In genomic region chr20:17609978-17610377, GRCh38 we compare ENCODE assay signal across 11 cellular contexts. TPM values are rescaled to one million over a fixed set of nuclear protein-coding genes. Genes with fewer than 3 reads are reported as not detected.
DNase-seq lines count a peak whose midpoint lies in the region; ATAC-seq, FAIRE-seq and TF ChIP-seq lines count a peak whose summit lies in the region.
"Had no signal": no experiment of that assay in that cellular context is flagged by ENCODE, and none has a peak within 500 bp of the region (broad histone marks: within the 10 kb centered on the region; RNA-seq: fewer than 3 reads in every experiment).

No MANE protein-coding gene starts in this region.

- no peak overlapping the region for H3K4me3 Mint-ChIP-seq in activated naive CD4-positive, alpha-beta T cell treated with anti-CD3 and anti-CD28 coated beads for 36 hours
- H3K4me3 Mint-ChIP-seq in activated CD8-positive, alpha-beta T cell treated with anti-CD3 and anti-CD28 coated beads, Interleukin-2, amount 10 ng/mL, durations not matched to agents 7 days and 5 days = peak overlapping the region; percentile 65

- H3K36me3 ChIP-seq in lower lobe of right lung (peaks cover 69% of the 10 kb centered on the region), thymus (ENCODE audit: control insufficient read depth, insufficient read depth) (peaks cover 11% of the 10 kb centered on the region)

- 65% methylated on average over 7 of the region's 7 CpGs for WGBS in thymus

- ATAC-seq in activated CD8-positive, alpha-beta T cell treated with anti-CD3 and anti-CD28 coated beads, Interleukin-2, amount 10 ng/mL, durations not matched to agents 7 days and 5 days = no peak
- no peak for ATAC-seq in lower lobe of right lung

- peaks cover 34% of the 10 kb centered on the region for H3K4me1 Mint-ChIP-seq in activated naive CD4-positive, alpha-beta T cell treated with anti-CD3 and anti-CD28 coated beads for 36 hours (ENCODE audit: low read depth)
- peaks cover 45% of the 10 kb centered on the region for H3K4me1 Mint-ChIP-seq in activated CD8-positive, alpha-beta T cell treated with anti-CD3 and anti-CD28 coated beads, Interleukin-2, amount 10 ng/mL, durations not matched to agents 7 days and 5 days (ENCODE audit: low read depth)

- POLR2A ChIA-PET in activated CD8-positive, alpha-beta T cell treated with anti-CD3 and anti-CD28 coated beads, Interleukin-2, amount 10 ng/mL, durations not matched to agents 7 days and 5 days (lab: Charles Lee) = interaction anchor here (0.6 to 2.1 kb wide), 8 partner anchors 10 to 358 kb away, joined by 3 to 24 read pairs (median 3); partner anchors contain the start of gene DSTN

- no peak for TF ChIP-seq POLR2A in H54 (IDR thresholded peaks at IDR 0.05; ENCODE audit: low read depth, low read length)

- no peak for FAIRE-seq in H54 (lab: Jason Lieb, UNC)
- FAIRE-seq: GM18507 had no signal

- no peaks in the 10 kb centered on the region for H3K9me3 ChIP-seq in lower lobe of right lung
- H3K9me3 ChIP-seq in thymus (ENCODE audit: control insufficient read depth) = no peaks in the 10 kb centered on the region
- H3K9me3 ChIP-seq: testis had no signal

- peak overlapping the region; percentile 18 for H3K27ac ChIP-seq in lower lobe of right lung
- H3K27ac ChIP-seq in thymus (ENCODE audit: low read depth) = peak overlapping the region; percentile 80
- H3K27ac ChIP-seq: WERI-Rb-1 had no signal

- H3K4me3 ChIP-seq in lower lobe of right lung = no peak overlapping the region
- H3K4me3 ChIP-seq in thymus (ENCODE audit: low read length) = no peak overlapping the region
- H3K4me3 ChIP-seq in foreskin fibroblast (ENCODE audit: low read depth in 1 of 2, low read length in 2 of 2) = no peak overlapping the region
- H3K4me3 ChIP-seq: testis had no signal

- CTCF ChIA-PET in activated naive CD4-positive, alpha-beta T cell treated with anti-CD3 and anti-CD28 coated beads for 36 hours (lab: Charles Lee) = interaction anchor here (0.8 to 1.7 kb wide), 5 partner anchors 27 to 178 kb away, joined by 3 to 12 read pairs (median 3); partner anchors contain the start of gene RRBP1
- CTCF ChIA-PET in activated CD8-positive, alpha-beta T cell treated with anti-CD3 and anti-CD28 coated beads, Interleukin-2, amount 10 ng/mL, durations not matched to agents 7 days and 5 days (lab: Charles Lee) = interaction anchor here (0.9 to 2.2 kb wide), 14 partner anchors 8 to 357 kb away, joined by 3 to 12 read pairs (median 4); partner anchors contain the start of genes DSTN and RRBP1

- no peaks in the 10 kb centered on the region for H3K27me3 Mint-ChIP-seq in activated naive CD4-positive, alpha-beta T cell treated with anti-CD3 and anti-CD28 coated beads for 36 hours (ENCODE audit: low read depth)
- no peaks in the 10 kb centered on the region for H3K27me3 Mint-ChIP-seq in activated CD8-positive, alpha-beta T cell treated with anti-CD3 and anti-CD28 coated beads, Interleukin-2, amount 10 ng/mL, durations not matched to agents 7 days and 5 days (ENCODE audit: low read depth)

- DNase-seq in activated naive CD4-positive, alpha-beta T cell treated with anti-CD3 and anti-CD28 coated beads for 36 hours = no peak
- DNase-seq in activated naive CD4-positive, alpha-beta T cell (lab: John Stamatoyannopoulos, UW) = no peak
- DNase-seq in activated CD8-positive, alpha-beta T cell treated with anti-CD3 and anti-CD28 coated beads, Interleukin-2, amount 10 ng/mL, durations not matched to agents 7 days and 5 days = no peak
- DNase-seq in lower lobe of right lung (no peak), H54 (ENCODE audit: insufficient read length, low spot score) (no peak), D341Med (ENCODE audit: low spot score) (no peak), foreskin fibroblast (no peak)
- DNase-seq: testis, WERI-Rb-1 had no signal

- H3K4me1 ChIP-seq in lower lobe of right lung (peaks cover 57% of the 10 kb centered on the region), thymus (ENCODE audit: control insufficient read depth, insufficient read depth, low read length) (peaks cover 27% of the 10 kb centered on the region)

- intact Hi-C loops in activated naive CD4-positive, alpha-beta T cell treated with anti-CD3 and anti-CD28 coated beads for 36 hours (cut with micrococcal nuclease) = loop anchor here (1.0 to 5.0 kb wide), 3 partner anchors 39 to 357 kb away; partner anchors contain the start of genes MGME1, RRBP1 and SNX5
- intact Hi-C loops in lower lobe of right lung (cut with DNase I) = no loop called here

- peak overlapping the region; percentile 63 for H3K27ac Mint-ChIP-seq in activated naive CD4-positive, alpha-beta T cell treated with anti-CD3 and anti-CD28 coated beads for 36 hours
- peak overlapping the region; percentile 97 for H3K27ac Mint-ChIP-seq in activated CD8-positive, alpha-beta T cell treated with anti-CD3 and anti-CD28 coated beads, Interleukin-2, amount 10 ng/mL, durations not matched to agents 7 days and 5 days

- TF ChIP-seq CTCF in lower lobe of right lung (IDR thresholded peaks at IDR 0.05) = no peak
- TF ChIP-seq CTCF in foreskin fibroblast (IDR thresholded peaks at IDR 0.05; ENCODE audit: low read depth, low read length) = no peak

- peaks cover 11% of the 10 kb centered on the region for H3K36me3 Mint-ChIP-seq in activated naive CD4-positive, alpha-beta T cell treated with anti-CD3 and anti-CD28 coated beads for 36 hours (ENCODE audit: low read depth)
- H3K36me3 Mint-ChIP-seq in activated CD8-positive, alpha-beta T cell treated with anti-CD3 and anti-CD28 coated beads, Interleukin-2, amount 10 ng/mL, durations not matched to agents 7 days and 5 days (ENCODE audit: low read depth) = peaks cover 30% of the 10 kb centered on the region

- H3K27me3 ChIP-seq in lower lobe of right lung (ENCODE audit: low read depth) = no peaks in the 10 kb centered on the region
- H3K27me3 ChIP-seq in thymus (ENCODE audit: control insufficient read depth, insufficient read depth) = no peaks in the 10 kb centered on the region
- H3K27me3 ChIP-seq: testis had no signal

- H3K9me3 Mint-ChIP-seq in activated naive CD4-positive, alpha-beta T cell treated with anti-CD3 and anti-CD28 coated beads for 36 hours = no peaks in the 10 kb centered on the region
- H3K9me3 Mint-ChIP-seq in activated CD8-positive, alpha-beta T cell treated with anti-CD3 and anti-CD28 coated beads, Interleukin-2, amount 10 ng/mL, durations not matched to agents 7 days and 5 days (ENCODE audit: insufficient read depth) = no peaks in the 10 kb centered on the region

RNA-seq across cellular contexts. Expression of gene DSTN, which starts 40.1 kb away (rescaled TPM):
- 10 to 100 TPM; 68.9 to 69.7 TPM for total RNA-seq in activated naive CD4-positive, alpha-beta T cell treated with anti-CD3 and anti-CD28 coated beads for 36 hours
- total RNA-seq in activated CD8-positive, alpha-beta T cell treated with anti-CD3 and anti-CD28 coated beads, Interleukin-2, amount 10 ng/mL, durations not matched to agents 7 days and 5 days = 10 to 100 TPM; 59.0 to 63.6 TPM
- total RNA-seq in lower lobe of right lung = 347 TPM
- 310 TPM for polyA plus RNA-seq in thymus
